Comparison of ENCODE assay signal across 29 cellular contexts in genomic region chr14:97158102-97158501, GRCh38.
DNase-seq lines count a peak whose midpoint lies in the region; ATAC-seq, FAIRE-seq and TF ChIP-seq lines count a peak whose summit lies in the region.
"Had no signal": no experiment of that assay in that cellular context is flagged by ENCODE, and none has a peak within 500 bp of the region (broad histone marks: within the 10 kb centered on the region; RNA-seq: fewer than 3 reads in every experiment).

No MANE protein-coding gene starts in this region.

- DNase-seq in K562 (ENCODE audit: extremely low read depth in 1 of 4, low spot score in 3 of 4) (no peak), PC-3 (no peak)
- DNase-seq: 8988T; ACHN; AML-193; BE2C; C1 segment of cervical spinal cord; Caco-2; Calu3; CD4-positive, alpha-beta memory T cell; CD4-positive, alpha-beta T cell; CD4-positive, CD25-positive, alpha-beta regulatory T cell; CD8-positive, alpha-beta memory T cell; CD8-positive, alpha-beta T cell; COR-L47; DMS 273 treated with DMSO at 0.1 percent for 48 hours; DMS153; DMS53; DMS79; DMS79 treated with DMSO at 0.1 percent for 48 hours; DND-41; EL had no signal

- H3K27me3 ChIP-seq in K562 (ENCODE audit: control insufficient read depth in 2 of 2, insufficient read depth in 2 of 2, low read length in 2 of 2) = peaks cover 0 to 5% of the 10 kb centered on the region in 2 experiments; a peak in 2 of 5 replicates
- no peaks in the 10 kb centered on the region for H3K27me3 ChIP-seq in PC-3 (ENCODE audit: low read length)
- H3K27me3 ChIP-seq: BE2C; BLaER1; BLaER1 treated with 17β-estradiol and CSF1 and Interleukin-3, amounts not matched to agents 10 nM and 100 nM had no signal

- 0% methylated on average over 1 of the region's 1 CpG for WGBS in K562 (ENCODE audit: insufficient coverage, low coverage, missing lambda C conversion rate)

- CTCF ChIA-PET in K562 (lab: Yijun Ruan, JAX; ENCODE audit: low intra/inter-chr PET ratio) = no interaction called here
- CTCF ChIA-PET in PC-3 (lab: Charles Lee) = no interaction called here

- no peaks in the 10 kb centered on the region for H3K9me1 ChIP-seq in K562 (ENCODE audit: control insufficient read depth, insufficient read depth, low read length)

- no peaks in the 10 kb centered on the region for H3K36me3 ChIP-seq in K562 (ENCODE audit: control insufficient read depth, insufficient read depth, low read length)
- no peaks in the 10 kb centered on the region for H3K36me3 ChIP-seq in PC-3 (ENCODE audit: low read depth, low read length)
- H3K36me3 ChIP-seq: BE2C, BLaER1 had no signal

- H3K9me3 ChIP-seq in K562 (replicated peaks; ENCODE audit: control insufficient read depth, insufficient read depth, low read depth, low read length) (no peaks in the 10 kb centered on the region), PC-3 (ENCODE audit: low read length) (no peaks in the 10 kb centered on the region)
- H3K9me3 ChIP-seq: BE2C, Caco-2 had no signal

- H4K20me1 ChIP-seq in K562 (replicated peaks; ENCODE audit: control insufficient read depth, insufficient read depth, low read length) = no peaks in the 10 kb centered on the region
- no peaks in the 10 kb centered on the region for H4K20me1 ChIP-seq in PC-3 (ENCODE audit: low read length)
- H4K20me1 ChIP-seq: BLaER1; BLaER1 treated with 17β-estradiol and CSF1 and Interleukin-3, amounts not matched to agents 10 nM and 100 nM had no signal

- TF ChIP-seq EP300 in K562 (IDR thresholded peaks at IDR 0.05; ENCODE audit: low read length) = no peak

- H3K4me1 ChIP-seq in K562 (replicated peaks in 1 of 2; ENCODE audit: control insufficient read depth in 2 of 2, insufficient read depth in 2 of 2, low read length in 2 of 2) = no peaks in the 10 kb centered on the region
- peaks cover 13% of the 10 kb centered on the region for H3K4me1 ChIP-seq in PC-3 (ENCODE audit: insufficient read depth, low read length)
- H3K4me1 ChIP-seq: A549; BE2C; BLaER1 treated with 17β-estradiol and CSF1 and Interleukin-3, amounts not matched to agents 10 nM and 100 nM; Caco-2 had no signal

- H2AFZ ChIP-seq in K562 (ENCODE audit: low read depth, low read length) (no peak overlapping the region), PC-3 (ENCODE audit: low read length) (no peak overlapping the region)

- H3K27ac ChIP-seq in K562 (ENCODE audit: extremely low read depth, low read depth, low read length) (no peak overlapping the region), PC-3 (ENCODE audit: low read length) (no peak overlapping the region)
- H3K27ac ChIP-seq: 22Rv1; A549; BLaER1; BLaER1 treated with 17β-estradiol and CSF1 and Interleukin-3, amounts not matched to agents 10 nM and 100 nM; C4-2B had no signal

- BruUV-seq in K562 (replicated peaks; lab: Mats Ljungman, UMichigan) = no TSS peak
- BruUV-seq in PC-3 (replicated peaks; lab: Mats Ljungman, UMichigan) = no TSS peak

- H3K4me3 ChIP-seq in K562 = no peak overlapping the region
- no peak overlapping the region for H3K4me3 ChIP-seq in PC-3 (ENCODE audit: low read length)
- H3K4me3 ChIP-seq: A549; BLaER1; BLaER1 treated with 17β-estradiol and CSF1 and Interleukin-3, amounts not matched to agents 10 nM and 100 nM had no signal

- no peak for TF ChIP-seq CTCF in K562 (IDR thresholded peaks at IDR 0.05 in 2 of 3, conservative IDR thresholded peaks at IDR 0.05 in 1 of 3; ENCODE audit: insufficient read depth in 2 of 3, low read depth in 1 of 3, low read length in 3 of 3)
- no peak for TF ChIP-seq CTCF in PC-3 (conservative IDR thresholded peaks at IDR 0.05; ENCODE audit: low read depth, low read length)

- FAIRE-seq in K562 (lab: Jason Lieb, UNC) = no peak
- FAIRE-seq: A204.1, A549, D721Med had no signal

- TF ChIP-seq POLR2A in K562 (conservative IDR thresholded peaks at IDR 0.05) = no peak

- TF ChIP-seq RAD21 in K562 (CRISPR knock-in tag; conservative IDR thresholded peaks at IDR 0.05 in 1 of 2, IDR thresholded peaks at IDR 0.05 in 1 of 2) = no peak

- intact Hi-C loops in K562 (cut with micrococcal nuclease) = no loop called here
- intact Hi-C loops in PC-3 (cut with micrococcal nuclease) = no loop called here

- ATAC-seq in K562 = no peak
- ATAC-seq in PC-3 = no peak
- ATAC-seq: A549; CD8-positive, alpha-beta T cell had no signal

- H3K79me2 ChIP-seq in K562 (ENCODE audit: control insufficient read depth, insufficient read depth, low read length) (no peaks in the 10 kb centered on the region), PC-3 (ENCODE audit: low read length) (no peaks in the 10 kb centered on the region)

- H3K9ac ChIP-seq in K562 (ENCODE audit: insufficient read depth in 1 of 2, low read depth in 2 of 2, low read length in 2 of 2) = no peak overlapping the region
- no peak overlapping the region for H3K9ac ChIP-seq in PC-3 (ENCODE audit: low read length)
- H3K9ac ChIP-seq: BLaER1; BLaER1 treated with 17β-estradiol and CSF1 and Interleukin-3, amounts not matched to agents 10 nM and 100 nM had no signal

- H3K9me2 ChIP-seq in PC-3 (replicated peaks; ENCODE audit: low read length) = no peaks in the 10 kb centered on the region

- H3F3A ChIP-seq in PC-3 (ENCODE audit: low read length, unreplicated experiment) = no peaks in the 10 kb centered on the region

- POLR2A ChIA-PET in K562 (lab: Yijun Ruan, JAX) (interaction anchor here (0.6 kb wide), 1 partner anchor 354 kb away, joined by 5 read pairs; no protein-coding TSS in a partner anchor), PC-3 (lab: Charles Lee; ENCODE audit: unreplicated experiment) (no interaction called here)

- in situ Hi-C loops in K562 (cut with MboI) = loop anchor here (10.0 kb wide), 1 partner anchor 573 kb away; no protein-coding TSS in a partner anchor

- no peak overlapping the region for H3K4me2 ChIP-seq in K562 (ENCODE audit: insufficient read depth, low read length)
- no peak overlapping the region for H3K4me2 ChIP-seq in PC-3 (ENCODE audit: low read length)
- H3K4me2 ChIP-seq: A549; BLaER1; BLaER1 treated with 17β-estradiol and CSF1 and Interleukin-3, amounts not matched to agents 10 nM and 100 nM had no signal

TF ChIP-seq in K562, 482 proteins besides CTCF, POLR2A, EP300 and RAD21:
- TF ChIP-seq DACH1 (IDR thresholded peaks at IDR 0.05; ENCODE audit: partially characterized antibody) (peak; percentile 90), HNRNPK (IDR thresholded peaks at IDR 0.05; ENCODE audit: low read depth, low read length, poor library complexity, severe bottlenecking) (no peak)
